In genomic region chr6:133705731-133706130, GRCh38 we compare ENCODE assay signal across 1 cellular context.
TF ChIP-seq lines count a peak whose summit lies in the region.

No MANE protein-coding gene starts in this region.

TF ChIP-seq in IMR-90, 13 proteins besides CTCF, POLR2A, EP300 and RAD21:
- TF ChIP-seq RFX5 (IDR thresholded peaks at IDR 0.05; ENCODE audit: low read depth, low read length) (no peak), BHLHE40 (IDR thresholded peaks at IDR 0.05; ENCODE audit: low read depth, low read length) (no peak), USF2 (IDR thresholded peaks at IDR 0.05; ENCODE audit: low read depth, low read length) (no peak), MXI1 (IDR thresholded peaks at IDR 0.05; ENCODE audit: borderline replicate concordance, low read depth, low read length) (no peak), SMC3 (IDR thresholded peaks at IDR 0.05; ENCODE audit: low read depth, low read length) (no peak), NFE2L2 (IDR thresholded peaks at IDR 0.05; ENCODE audit: low read depth, low read length) (no peak), CHD1 (IDR thresholded peaks at IDR 0.05; ENCODE audit: low read depth, low read length) (no peak), MAZ (IDR thresholded peaks at IDR 0.05; ENCODE audit: borderline replicate concordance, low read depth, low read length) (no peak), ELK1 (IDR thresholded peaks at IDR 0.05; ENCODE audit: borderline replicate concordance, low read depth, low read length) (no peak), FOS (IDR thresholded peaks at IDR 0.05; ENCODE audit: low read depth, low read length) (no peak), RCOR1 (IDR thresholded peaks at IDR 0.05; ENCODE audit: insufficient replicate concordance, low read length) (no peak), MAFK (IDR thresholded peaks at IDR 0.05; ENCODE audit: low read depth, low read length) (no peak), CEBPB (IDR thresholded peaks at IDR 0.05; ENCODE audit: low read depth, low read length) (no peak)
